ENCODE assay signal across 7 cellular contexts in genomic region chr15:66698971-66699370, GRCh38.
"Had no signal": no experiment of that assay in that cellular context is flagged by ENCODE, and none has a peak within 500 bp of the region (broad histone marks: within the 10 kb centered on the region; RNA-seq: fewer than 3 reads in every experiment).

No MANE protein-coding gene starts in this region.

- H3K27ac ChIP-seq: brain microvascular endothelial cell had no signal

- H3K9me3 ChIP-seq: tibial nerve had no signal

- H3K27me3 ChIP-seq: brain microvascular endothelial cell, tibial nerve had no signal

- H3K36me3 ChIP-seq: brain microvascular endothelial cell, tibial nerve had no signal

- ATAC-seq: stimulated activated effector memory CD8-positive, alpha-beta T cell treated with anti-CD3 and anti-CD28 coated beads, Interleukin-12 subunit alpha, Interleukin-12 subunit beta, amount 100 ng/mL, for 72 hours had no signal

- H3K4me3 ChIP-seq: tibial nerve had no signal

- DNase-seq: activated B cell treated with CpG ODN at 0.5 μM for 24 hours; activated CD4-positive, alpha-beta T cell treated with anti-CD3 and anti-CD28 coated beads, Interleukin-2, amount 10 ng/mL, durations not matched to agents 7 days and 5 days; activated CD8-positive, alpha-beta memory T cell treated with anti-CD3 and anti-CD28 coated beads for 24 hours; T-helper 1 cell had no signal
